24 cellular contexts compared by ENCODE assay signal in the genomic region with DNA sequence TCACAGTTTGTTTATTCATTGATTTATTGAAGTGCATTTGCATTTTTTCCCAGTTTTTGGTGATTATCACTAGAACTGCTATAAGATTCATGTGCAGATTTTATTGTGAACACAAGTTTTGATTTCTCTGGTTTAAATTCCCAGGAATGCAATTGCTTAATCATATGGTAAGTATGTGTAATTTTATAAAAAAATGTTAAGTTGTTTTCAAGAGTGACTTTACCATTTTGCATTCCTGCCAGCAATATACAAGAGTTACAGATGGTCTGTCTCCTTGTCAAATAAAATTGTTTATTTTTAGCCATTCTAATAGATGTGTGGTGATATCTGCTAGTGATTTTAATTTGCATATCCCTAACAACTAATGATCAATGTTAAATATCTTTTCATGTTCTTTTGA.
"Had no signal": no experiment of that assay in that cellular context is flagged by ENCODE, and none has a peak within 500 bp of the region (broad histone marks: within the 10 kb centered on the region; RNA-seq: fewer than 3 reads in every experiment).

No MANE protein-coding gene starts in this region.

- H3K27me3 ChIP-seq: right atrium auricular region, stomach, thyroid gland, vagina had no signal

- DNase-seq: effector CD8-positive, alpha-beta T cell; endodermal cell; hypothalamus; immature natural killer cell; left ventricle myocardium superior; lower lobe of right lung; naive thymus-derived CD8-positive, alpha-beta T cell; nephron progenitor cell; nucleus accumbens; stimulated activated CD4-positive, alpha-beta T cell treated with anti-CD3 and anti-CD28 coated beads, Interleukin-2, amount 100 ng/mL, for 24 hours; stimulated activated CD4-positive, alpha-beta T cell treated with anti-CD3 and anti-CD28 coated beads, Interleukin-4, amount 100 ng/mL, for 24 hours; stimulated activated naive CD4-positive, alpha-beta T cell treated with Interleukin-2 at 50 U/mL for 16 hours; stomach; thyroid gland; trophoblast cell had no signal

- H3K4me3 ChIP-seq: lower lobe of right lung, prostate gland, right atrium auricular region, stomach, thyroid gland, vagina had no signal

- FAIRE-seq: frontal cortex, keratinocyte had no signal

- ATAC-seq: esophagus mucosa; left ventricle myocardium superior; lower lobe of right lung; naive thymus-derived CD8-positive, alpha-beta T cell; sciatic nerve; stimulated activated effector memory CD8-positive, alpha-beta T cell treated with anti-CD3 and anti-CD28 coated beads, Interleukin-12 subunit alpha, Interleukin-12 subunit beta, amount 100 ng/mL, for 72 hours had no signal

- H3K9me3 ChIP-seq: prostate gland, thyroid gland, vagina had no signal

- H3K27ac ChIP-seq: epithelial cell of prostate, lower lobe of right lung, prostate gland, right atrium auricular region, stomach, thyroid gland, vagina had no signal

- H3K4me1 ChIP-seq: lower lobe of right lung, prostate gland, right atrium auricular region, stomach, thyroid gland, vagina had no signal

- H3K36me3 ChIP-seq: lower lobe of right lung, prostate gland, right atrium auricular region, stomach, thyroid gland, vagina had no signal
